ENCODE assay signal across 22 cellular contexts in the genomic region with DNA sequence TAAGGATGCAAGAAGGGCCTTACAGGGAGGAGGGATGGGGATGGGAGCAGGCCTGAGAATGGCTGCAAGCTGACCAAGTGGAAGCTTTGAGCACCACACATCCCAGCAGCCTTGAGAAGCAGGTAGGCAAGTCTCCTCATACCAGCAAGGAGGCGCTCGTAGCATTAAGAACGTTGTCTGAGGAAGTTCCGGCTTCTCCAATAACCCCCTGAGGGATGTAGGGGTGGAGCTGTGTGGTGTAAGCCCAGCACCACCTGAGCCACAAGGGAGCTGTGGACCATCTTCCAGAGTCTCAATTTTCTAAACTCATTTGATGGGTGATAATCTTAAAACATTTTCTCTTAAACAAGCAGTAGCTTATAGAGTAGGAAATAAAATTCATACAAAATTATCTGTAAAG. TPM values are rescaled to one million over a fixed set of nuclear protein-coding genes. Genes with fewer than 3 reads are reported as not detected.
DNase-seq lines count a peak whose midpoint lies in the region; ATAC-seq, FAIRE-seq and TF ChIP-seq lines count a peak whose summit lies in the region.
"Had no signal": no experiment of that assay in that cellular context is flagged by ENCODE, and none has a peak within 500 bp of the region (broad histone marks: within the 10 kb centered on the region; RNA-seq: fewer than 3 reads in every experiment).

No MANE protein-coding gene starts in this region.

- H3K79me1 ChIP-seq in trophoblast cell (ENCODE audit: low read length), result no peaks in the 10 kb centered on the region

- H3K23ac ChIP-seq in trophoblast cell (ENCODE audit: low read length), result no peak overlapping the region

- peak; percentile 17 for DNase-seq in activated CD8-positive, alpha-beta T cell treated with anti-CD3 and anti-CD28 coated beads, Interleukin-2, amount 10 ng/mL, durations not matched to agents 7 days and 5 days
- no peak for DNase-seq in activated CD8-positive, alpha-beta T cell treated with anti-CD3 and anti-CD28 coated beads for 36 hours
- DNase-seq in NB4 (ENCODE audit: low read depth) (peak; percentile 29), endodermal cell (peak; percentile 63), trophoblast cell (peak; percentile 58 to 65), urothelium cell line (ENCODE audit: low spot score) (no peak), psoas muscle (no peak), DMS53 (lab: John Stamatoyannopoulos, UW) (no peak)
- DNase-seq: caudate nucleus; foreskin fibroblast; left colon; mucosa of descending colon; NK-92 treated with Interleukin-12 subunit alpha and Interleukin-12 subunit beta, amount 100 ng/mL, for 24 hours; ovary; stimulated activated CD4-positive, alpha-beta T cell treated with anti-CD3 and anti-CD28 coated beads, Interleukin-2, amount 100 ng/mL, for 24 hours; T-helper 1 cell had no signal

- H3K36me3 ChIP-seq in endodermal cell (ENCODE audit: control insufficient read depth, insufficient read depth, low read length) (peaks cover 31% of the 10 kb centered on the region), trophoblast cell (ENCODE audit: control insufficient read depth in 1 of 2, insufficient read depth in 2 of 2, low read length in 2 of 2) (peaks cover 11 to 19% of the 10 kb centered on the region in 2 experiments), psoas muscle (ENCODE audit: insufficient read depth in 1 of 2, low read depth in 1 of 2) (peaks cover 4 to 32% of the 10 kb centered on the region in 2 donors)
- H3K36me3 ChIP-seq: ovary had no signal

- no peak overlapping the region for H3K18ac ChIP-seq in trophoblast cell (ENCODE audit: low read length)

- H3K79me2 ChIP-seq in trophoblast cell (ENCODE audit: control insufficient read depth, insufficient read depth, low read length, poor library complexity), result no peaks in the 10 kb centered on the region

- H3K9me3 Mint-ChIP-seq in activated CD8-positive, alpha-beta T cell treated with anti-CD3 and anti-CD28 coated beads, Interleukin-2, amount 10 ng/mL, durations not matched to agents 7 days and 5 days (ENCODE audit: insufficient read depth), result peaks cover 3% of the 10 kb centered on the region
- H3K9me3 Mint-ChIP-seq in activated CD8-positive, alpha-beta T cell treated with anti-CD3 and anti-CD28 coated beads for 36 hours, result no peaks in the 10 kb centered on the region
- peaks cover 1% of the 10 kb centered on the region for H3K9me3 Mint-ChIP-seq in endodermal cell

- no peak for ATAC-seq in activated CD8-positive, alpha-beta T cell treated with anti-CD3 and anti-CD28 coated beads, Interleukin-2, amount 10 ng/mL, durations not matched to agents 7 days and 5 days
- ATAC-seq in activated CD8-positive, alpha-beta T cell treated with anti-CD3 and anti-CD28 coated beads for 36 hours, result no peak
- ATAC-seq in psoas muscle, result no peak
- ATAC-seq: GM12878, left colon, mucosa of descending colon, sciatic nerve had no signal

- peaks cover 47% of the 10 kb centered on the region for H3K36me3 Mint-ChIP-seq in activated CD8-positive, alpha-beta T cell treated with anti-CD3 and anti-CD28 coated beads, Interleukin-2, amount 10 ng/mL, durations not matched to agents 7 days and 5 days (ENCODE audit: low read depth)
- peaks cover 16% of the 10 kb centered on the region for H3K36me3 Mint-ChIP-seq in activated CD8-positive, alpha-beta T cell treated with anti-CD3 and anti-CD28 coated beads for 36 hours (ENCODE audit: low read depth)
- peaks cover 39% of the 10 kb centered on the region for H3K36me3 Mint-ChIP-seq in endodermal cell (ENCODE audit: low read depth)

- TF ChIP-seq POLR2A in NB4 (IDR thresholded peaks at IDR 0.05; ENCODE audit: extremely low read depth, insufficient read length), result no peak

- no peak overlapping the region for H2AFZ ChIP-seq in trophoblast cell (ENCODE audit: insufficient read depth, low read length, poor library complexity)

- H3K27ac ChIP-seq in endodermal cell (ENCODE audit: low read depth, low read length) (no peak overlapping the region), trophoblast cell (ENCODE audit: low read depth, low read length) (no peak overlapping the region), psoas muscle (no peak overlapping the region)
- H3K27ac ChIP-seq: KMS-11, ovary, vagina, VCaP had no signal

- POLR2A ChIA-PET in activated CD8-positive, alpha-beta T cell treated with anti-CD3 and anti-CD28 coated beads, Interleukin-2, amount 10 ng/mL, durations not matched to agents 7 days and 5 days (lab: Charles Lee), result interaction anchor here (1.2 kb wide), 1 partner anchor 15 kb away, joined by 5 read pairs; no protein-coding TSS in a partner anchor
- POLR2A ChIA-PET in activated CD8-positive, alpha-beta T cell treated with anti-CD3 and anti-CD28 coated beads for 36 hours (lab: Charles Lee), result no interaction called here

- 76 to 100% methylated on average over 2 to 4 of the region's 4 CpGs for WGBS in endodermal cell (ENCODE audit: insufficient coverage in 1 of 2, insufficient read length in 1 of 2), 2 experiments
- no CpG with 5 or more reads among the region's 4 CpGs for WGBS in trophoblast cell (ENCODE audit: extremely low coverage, insufficient coverage, insufficient read length)
- WGBS in psoas muscle, 3 donors, result 71 to 74% (median 72%) methylated on average over 4 of the region's 4 CpGs

- H3K9me3 ChIP-seq in endodermal cell (ENCODE audit: control insufficient read depth, low read length) (no peaks in the 10 kb centered on the region), trophoblast cell (ENCODE audit: insufficient read depth, low read depth, low read length) (peaks cover 2% of the 10 kb centered on the region), psoas muscle (no peaks in the 10 kb centered on the region)
- H3K9me3 ChIP-seq: mucosa of descending colon, ovary, vagina had no signal

- CTCF ChIA-PET in activated CD8-positive, alpha-beta T cell treated with anti-CD3 and anti-CD28 coated beads, Interleukin-2, amount 10 ng/mL, durations not matched to agents 7 days and 5 days (lab: Charles Lee), result interaction anchor here (0.7 to 2.2 kb wide), 12 partner anchors 10 to 250 kb away, joined by 3 to 13 read pairs (median 4); no protein-coding TSS in a partner anchor
- CTCF ChIA-PET in activated CD8-positive, alpha-beta T cell treated with anti-CD3 and anti-CD28 coated beads for 36 hours (lab: Charles Lee), result interaction anchor here (1.0 to 5.0 kb wide), 4 partner anchors 11 to 50 kb away, joined by 3 to 22 read pairs (median 9); a partner anchor contains a TSS

- H4K8ac ChIP-seq in trophoblast cell (ENCODE audit: low read depth, low read length), result no peak overlapping the region

- no peak overlapping the region for H3K4me2 ChIP-seq in trophoblast cell (ENCODE audit: low read length)
- H3K4me2 ChIP-seq: KMS-11 had no signal

- H3K4me1 ChIP-seq in endodermal cell (ENCODE audit: control insufficient read depth, insufficient read depth, low read length) (no peaks in the 10 kb centered on the region), trophoblast cell (ENCODE audit: control insufficient read depth in 1 of 2, insufficient read depth in 2 of 2, low read length in 2 of 2) (peaks cover 0 to 3% of the 10 kb centered on the region in 2 experiments), psoas muscle (no peaks in the 10 kb centered on the region)
- H3K4me1 ChIP-seq: vagina had no signal

- no peak for TF ChIP-seq CTCF in activated CD8-positive, alpha-beta T cell treated with anti-CD3 and anti-CD28 coated beads for 36 hours (IDR thresholded peaks at IDR 0.05)
- no peak for TF ChIP-seq CTCF in NB4 (IDR thresholded peaks at IDR 0.05; ENCODE audit: low read depth, low read length)
- TF ChIP-seq CTCF in endodermal cell (conservative IDR thresholded peaks at IDR 0.05), result peak; percentile 69
- no peak for TF ChIP-seq CTCF in psoas muscle (IDR thresholded peaks at IDR 0.05)

- H3K9ac ChIP-seq in endodermal cell (ENCODE audit: extremely low read depth, low read length, poor library complexity, severe bottlenecking) (no peak overlapping the region), trophoblast cell (ENCODE audit: low read length) (no peak overlapping the region)
- H3K9ac ChIP-seq: KMS-11 had no signal

- FAIRE-seq in urothelium cell line (lab: Jason Lieb, UNC), result no peak
- FAIRE-seq: GM12878 had no signal

- H4K12ac ChIP-seq in trophoblast cell (ENCODE audit: low read depth, low read length), result no peak overlapping the region

- H3K27ac Mint-ChIP-seq in activated CD8-positive, alpha-beta T cell treated with anti-CD3 and anti-CD28 coated beads, Interleukin-2, amount 10 ng/mL, durations not matched to agents 7 days and 5 days, result peak overlapping the region; percentile 56
- H3K27ac Mint-ChIP-seq in activated CD8-positive, alpha-beta T cell treated with anti-CD3 and anti-CD28 coated beads for 36 hours, result no peak overlapping the region
- no peak overlapping the region for H3K27ac Mint-ChIP-seq in endodermal cell
- H3K27ac Mint-ChIP-seq: activated T-helper 2 cell treated with anti-CD3 and anti-CD28 coated beads, Interferon-gamma antibody, Interleukin-2, Interleukin-4, amounts not matched to agents 10 μg/mL and 5 μg/mL and 100 μg/mL, durations not matched to agents 14 hours and 24 hours and 36 hours had no signal

- peaks cover 24% of the 10 kb centered on the region for H3K4me1 Mint-ChIP-seq in activated CD8-positive, alpha-beta T cell treated with anti-CD3 and anti-CD28 coated beads, Interleukin-2, amount 10 ng/mL, durations not matched to agents 7 days and 5 days (ENCODE audit: low read depth)
- peaks cover 19% of the 10 kb centered on the region for H3K4me1 Mint-ChIP-seq in activated CD8-positive, alpha-beta T cell treated with anti-CD3 and anti-CD28 coated beads for 36 hours (ENCODE audit: low read depth)
- no peaks in the 10 kb centered on the region for H3K4me1 Mint-ChIP-seq in endodermal cell

- H2BK12ac ChIP-seq in trophoblast cell (ENCODE audit: low read length), result no peak overlapping the region

- H2BK120ac ChIP-seq in trophoblast cell (ENCODE audit: insufficient read depth, low read length, poor library complexity), result no peak overlapping the region

- H3K27me3 Mint-ChIP-seq in activated CD8-positive, alpha-beta T cell treated with anti-CD3 and anti-CD28 coated beads, Interleukin-2, amount 10 ng/mL, durations not matched to agents 7 days and 5 days (ENCODE audit: low read depth), result peaks cover 3% of the 10 kb centered on the region
- H3K27me3 Mint-ChIP-seq in activated CD8-positive, alpha-beta T cell treated with anti-CD3 and anti-CD28 coated beads for 36 hours, result no peaks in the 10 kb centered on the region
- H3K27me3 Mint-ChIP-seq in endodermal cell (ENCODE audit: insufficient read depth), result peaks cover 9% of the 10 kb centered on the region

- H3K14ac ChIP-seq in trophoblast cell (ENCODE audit: low read length), result no peak overlapping the region

- H2AK5ac ChIP-seq in trophoblast cell (ENCODE audit: low read length), result no peak overlapping the region

- H3K4ac ChIP-seq in trophoblast cell (ENCODE audit: low read depth, low read length), result no peak overlapping the region

- no peak overlapping the region for H3K4me3 ChIP-seq in NB4 (ENCODE audit: low read depth, low read length)
- H3K4me3 ChIP-seq in endodermal cell (ENCODE audit: low read length), result no peak overlapping the region
- no peak overlapping the region for H3K4me3 ChIP-seq in trophoblast cell (ENCODE audit: low read depth, low read length)
- no peak overlapping the region for H3K4me3 ChIP-seq in psoas muscle
- H3K4me3 ChIP-seq: GM12878, mucosa of descending colon, ovary, vagina had no signal

- H2BK5ac ChIP-seq in trophoblast cell (ENCODE audit: low read depth, low read length, poor library complexity), result no peak overlapping the region

- no peak overlapping the region for H3K4me3 Mint-ChIP-seq in activated CD8-positive, alpha-beta T cell treated with anti-CD3 and anti-CD28 coated beads, Interleukin-2, amount 10 ng/mL, durations not matched to agents 7 days and 5 days
- no peak overlapping the region for H3K4me3 Mint-ChIP-seq in activated CD8-positive, alpha-beta T cell treated with anti-CD3 and anti-CD28 coated beads for 36 hours
- no peak overlapping the region for H3K4me3 Mint-ChIP-seq in endodermal cell

- H4K91ac ChIP-seq in trophoblast cell (ENCODE audit: low read depth, low read length), result no peak overlapping the region

- H3K27me3 ChIP-seq in endodermal cell (ENCODE audit: control insufficient read depth, insufficient read depth, low read length, poor library complexity, severe bottlenecking) (no peaks in the 10 kb centered on the region), trophoblast cell (ENCODE audit: insufficient read depth, low read length) (no peaks in the 10 kb centered on the region), psoas muscle (ENCODE audit: insufficient read depth in 3 of 3, low read length in 2 of 3) (no peaks in the 10 kb centered on the region)
- H3K27me3 ChIP-seq: ovary, vagina had no signal

- intact Hi-C loops in activated CD8-positive, alpha-beta T cell treated with anti-CD3 and anti-CD28 coated beads for 36 hours (cut with micrococcal nuclease), result no loop called here
- intact Hi-C loops in psoas muscle (cut with DNase I), result no loop called here

RNA-seq across cellular contexts. Expression of a gene that starts 50.6 kb away (rescaled TPM):
- total RNA-seq in activated CD8-positive, alpha-beta T cell treated with anti-CD3 and anti-CD28 coated beads, Interleukin-2, amount 10 ng/mL, durations not matched to agents 7 days and 5 days, result 10 to 100 TPM; 43.4 to 46.7 TPM
- total RNA-seq in activated CD8-positive, alpha-beta T cell treated with anti-CD3 and anti-CD28 coated beads for 36 hours, result 10 to 100 TPM; 21.1 to 21.5 TPM
- total RNA-seq in endodermal cell (10 to 100 TPM; 26.6 to 27.4 TPM), psoas muscle (10 to 100 TPM in 3 of 4 donors, 1 to 10 TPM in 1; 7.9 to 19.5 (median 12.4) TPM)
- 15.1 TPM for polyA plus RNA-seq in endodermal cell (2013, experiment 1 of 2)
- polyA plus RNA-seq in endodermal cell (2013, experiment 2 of 2), result 15.8 TPM
- 23.2 and 23.6 TPM in 2 replicates for polyA plus RNA-seq in trophoblast cell (2013)
- polyA plus RNA-seq in psoas muscle, result 10 to 100 TPM; 14.6 to 35.6 (median 15.3) TPM

Comparison
In these comparisons a context has a peak if more than half of its experiments do, and no peak if none do; other contexts are left out.
1. DNase-seq: peak in activated CD8-positive, alpha-beta T cell treated with anti-CD3 and anti-CD28 coated beads, Interleukin-2, amount 10 ng/mL, durations not matched to agents 7 days and 5 days (single experiment), NB4 (single experiment), endodermal cell (single experiment) and trophoblast cell (2 of 2); none in activated CD8-positive, alpha-beta T cell treated with anti-CD3 and anti-CD28 coated beads for 36 hours (single experiment), urothelium cell line (single experiment), psoas muscle (0 of 2) and DMS53 (single experiment).